12 cellular contexts compared by ENCODE assay signal in the genomic region with DNA sequence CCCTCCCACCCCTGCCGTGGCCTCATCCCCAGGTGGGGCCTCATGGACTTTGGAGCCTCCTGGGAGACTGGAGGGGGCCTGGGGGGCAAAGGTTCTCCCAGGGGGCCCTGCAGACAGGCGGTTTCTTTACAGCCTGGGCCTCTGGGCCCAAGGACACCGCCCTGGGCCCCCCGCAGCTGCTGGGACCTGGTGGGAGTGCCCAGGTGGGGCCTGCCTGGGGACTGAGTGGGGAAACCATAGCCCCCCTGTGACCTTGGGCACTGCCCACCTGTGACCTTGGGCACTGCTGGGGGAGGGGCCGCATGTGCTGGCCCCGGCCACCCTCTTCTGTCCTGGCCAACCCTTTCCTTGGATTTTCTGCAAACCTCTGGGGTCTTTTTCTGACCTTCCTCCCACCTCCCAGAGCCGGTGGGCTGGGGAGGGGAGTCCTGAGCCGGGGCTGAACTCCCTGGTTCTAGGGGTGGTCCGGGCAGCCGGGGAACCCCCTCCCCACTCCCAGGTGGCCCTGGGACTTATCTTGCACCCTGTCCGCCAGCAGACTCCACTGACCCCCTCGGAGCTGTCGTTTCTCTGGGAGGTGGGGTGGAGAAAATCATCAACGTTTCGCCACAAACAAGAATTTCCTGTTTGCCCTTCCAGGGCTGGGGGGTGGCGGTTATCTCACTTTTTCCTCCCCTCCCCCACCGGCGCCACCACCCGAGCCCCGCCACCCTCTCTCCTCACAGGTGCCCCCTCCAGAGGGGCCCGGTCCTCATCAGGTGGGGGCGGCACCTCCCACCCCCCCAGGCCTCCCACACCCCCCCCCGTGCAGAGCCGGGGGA. TPM values are rescaled to one million over a fixed set of nuclear protein-coding genes. Genes with fewer than 3 reads are reported as not detected.
DNase-seq lines count a peak whose midpoint lies in the region; ATAC-seq and TF ChIP-seq lines count a peak whose summit lies in the region.
"Had no signal": no experiment of that assay in that cellular context is flagged by ENCODE, and none has a peak within 500 bp of the region (broad histone marks: within the 10 kb centered on the region; RNA-seq: fewer than 3 reads in every experiment).

No MANE protein-coding gene starts in this region.

- peak overlapping the region; percentile 62 for H3K4me3 ChIP-seq in BLaER1
- H3K4me3 ChIP-seq in HCT116 (replicated peaks in 1 of 2; ENCODE audit: low read depth in 1 of 2, low read length in 2 of 2): peak overlapping the region in 1 of 2 experiments; percentile 30; a peak in 2 of 4 replicates
- no peak overlapping the region for H3K4me3 ChIP-seq in adipocyte (ENCODE audit: low read length)
- H3K4me3 ChIP-seq in mesodermal cell (ENCODE audit: extremely low read depth, insufficient read depth, low read length, poor library complexity, severe bottlenecking): peak overlapping the region; percentile 11
- H3K4me3 ChIP-seq in GM23248: no peak overlapping the region
- H3K4me3 ChIP-seq: tibial artery had no signal

- H3K9me2 ChIP-seq in HCT116 (ENCODE audit: insufficient read depth) (no peaks in the 10 kb centered on the region), GM23248 (ENCODE audit: insufficient read depth) (no peaks in the 10 kb centered on the region)

- H3F3A ChIP-seq in GM23248 (ENCODE audit: insufficient read depth): no peaks in the 10 kb centered on the region

- no peak for TF ChIP-seq POLR2A in HCT116 (IDR thresholded peaks at IDR 0.05; ENCODE audit: borderline replicate concordance, extremely low read depth, insufficient read depth, insufficient read length)

- TF ChIP-seq CTCF in HCT116 (IDR thresholded peaks at IDR 0.05 in 2 of 3, conservative IDR thresholded peaks at IDR 0.05 in 1 of 3; ENCODE audit: borderline replicate concordance in 1 of 3, insufficient read depth in 1 of 3, low read depth in 2 of 3, low read length in 2 of 3): no peak

- peaks cover 95% of the 10 kb centered on the region for H3K4me1 ChIP-seq in BLaER1
- peaks cover 67 to 93% of the 10 kb centered on the region in 2 experiments for H3K4me1 ChIP-seq in HCT116 (ENCODE audit: control insufficient read depth in 1 of 2, insufficient read depth in 2 of 2, low read length in 2 of 2)
- H3K4me1 ChIP-seq in adipocyte (ENCODE audit: control insufficient read depth, insufficient read depth, low read length): peaks cover 4% of the 10 kb centered on the region
- H3K4me1 ChIP-seq in mesodermal cell (ENCODE audit: control insufficient read depth, insufficient read depth, low read length, poor library complexity, severe bottlenecking): peaks cover 48% of the 10 kb centered on the region
- H3K4me1 ChIP-seq in GM23248 (ENCODE audit: insufficient read depth): peaks cover 18% of the 10 kb centered on the region; the same call in 1 of the 2 replicates
- H3K4me1 ChIP-seq: tibial artery had no signal

- H4K20me1 ChIP-seq in BLaER1 (peaks cover 53% of the 10 kb centered on the region), HCT116 (ENCODE audit: insufficient read depth) (no peaks in the 10 kb centered on the region), GM23248 (ENCODE audit: insufficient read depth) (no peaks in the 10 kb centered on the region)

- 35 to 48% methylated on average over 4 to 6 of the region's 24 CpGs for WGBS in mesodermal cell (ENCODE audit: insufficient coverage in 2 of 2), 2 experiments
- WGBS in GM23248 (ENCODE audit: low coverage in 1 of 2, low lambda C conversion rate in 2 of 2, missing lambda C conversion rate in 2 of 2), 2 experiments: 51 to 57% methylated on average over 17 to 23 of the region's 24 CpGs

- BruUV-seq in HCT116 (replicated peaks; lab: Mats Ljungman, UMichigan): no TSS peak

- CTCF ChIA-PET in HCT116 (lab: Charles Lee): no interaction called here

- no peak for ATAC-seq in HCT116

- peak overlapping the region; percentile 76 for H3K9ac ChIP-seq in BLaER1
- peak overlapping the region; percentile 42 for H3K9ac ChIP-seq in HCT116 (ENCODE audit: low read length)
- H3K9ac ChIP-seq in adipocyte (ENCODE audit: low read length): peak overlapping the region; percentile 42
- H3K9ac ChIP-seq in GM23248: no peak overlapping the region

- RAD21 ChIA-PET in HCT116 (lab: Charles Lee; ENCODE audit: low non-redundant PET in 1 of 2, low total read pairs in 2 of 2, uncharacterized antibody in 2 of 2, unreplicated experiment in 2 of 2): no interaction called here

- POLR2A ChIA-PET in HCT116 (lab: Charles Lee): no interaction called here

- DNase-seq in HCT116 (ENCODE audit: low read depth, low spot score): no peak
- DNase-seq in adipocyte (ENCODE audit: low read depth): no peak
- no peak for DNase-seq in NCI-H2081 (lab: John Stamatoyannopoulos, UW)
- no peak for DNase-seq in kidney glomerular epithelial cell (lab: John Stamatoyannopoulos, UW)
- DNase-seq in GM23248: no peak
- no peak for DNase-seq in DMS79 (lab: John Stamatoyannopoulos, UW)
- DNase-seq: DMS79 treated with DMSO at 0.1 percent for 48 hours, hypothalamus, NCI-H82, tibial artery had no signal

- H3K9me3 ChIP-seq in BLaER1: no peaks in the 10 kb centered on the region
- H3K9me3 ChIP-seq in HCT116 (ENCODE audit: control insufficient read depth in 1 of 2, insufficient read depth in 1 of 2, low read depth in 1 of 2, low read length in 2 of 2): no peaks in the 10 kb centered on the region
- no peaks in the 10 kb centered on the region for H3K9me3 ChIP-seq in adipocyte (ENCODE audit: control insufficient read depth, low read length)
- no peaks in the 10 kb centered on the region for H3K9me3 ChIP-seq in mesodermal cell (ENCODE audit: control insufficient read depth, low read length)
- H3K9me3 ChIP-seq in GM23248 (ENCODE audit: low read depth): no peaks in the 10 kb centered on the region
- H3K9me3 ChIP-seq: tibial artery had no signal

- H2AFZ ChIP-seq in HCT116 (ENCODE audit: low read depth, low read length, poor library complexity, severe bottlenecking) (no peak overlapping the region), GM23248 (no peak overlapping the region)

- H3K79me2 ChIP-seq in HCT116 (ENCODE audit: insufficient read depth, low read length) (peaks cover 18% of the 10 kb centered on the region), GM23248 (ENCODE audit: insufficient read depth) (peaks cover 89% of the 10 kb centered on the region)

- H3K27ac ChIP-seq in BLaER1: peak overlapping the region; percentile 89
- H3K27ac ChIP-seq in HCT116 (ENCODE audit: low read depth, low read length): peak overlapping the region; percentile 53; the same call in 1 of the 2 replicates
- peak overlapping the region; percentile 96 for H3K27ac ChIP-seq in mesodermal cell (ENCODE audit: low read depth, low read length, severe bottlenecking)
- H3K27ac ChIP-seq in GM23248: no peak overlapping the region
- H3K27ac ChIP-seq: tibial artery had no signal

- H3K36me3 ChIP-seq in BLaER1 (no peaks in the 10 kb centered on the region), HCT116 (ENCODE audit: control insufficient read depth in 1 of 2, insufficient read depth in 2 of 2, low read length in 2 of 2) (no peaks in the 10 kb centered on the region), adipocyte (ENCODE audit: control insufficient read depth, insufficient read depth, low read length, severe bottlenecking) (peaks cover 5% of the 10 kb centered on the region), mesodermal cell (ENCODE audit: control insufficient read depth, insufficient read depth, low read length) (peaks cover 39% of the 10 kb centered on the region), GM23248 (ENCODE audit: low read depth) (no peaks in the 10 kb centered on the region)
- H3K36me3 ChIP-seq: tibial artery had no signal

- H3K4me2 ChIP-seq in BLaER1: peak overlapping the region; percentile 99
- H3K4me2 ChIP-seq in HCT116 (ENCODE audit: low read length): peak overlapping the region; percentile 67
- H3K4me2 ChIP-seq in GM23248 (ENCODE audit: unreplicated experiment): no peak overlapping the region

- no peak for TF ChIP-seq RAD21 in HCT116 (IDR thresholded peaks at IDR 0.05; ENCODE audit: low read depth)

- no peaks in the 10 kb centered on the region for H3K27me3 ChIP-seq in BLaER1
- H3K27me3 ChIP-seq in HCT116 (ENCODE audit: insufficient read depth, low read length): no peaks in the 10 kb centered on the region
- no peaks in the 10 kb centered on the region for H3K27me3 ChIP-seq in adipocyte (replicated peaks; ENCODE audit: control insufficient read depth, insufficient read depth, low read length)
- no peaks in the 10 kb centered on the region for H3K27me3 ChIP-seq in GM23248 (replicated peaks; ENCODE audit: insufficient read depth)

- in situ Hi-C loops in GM23248 (cut with MboI): no loop called here

- intact Hi-C loops in HCT116 (cut with micrococcal nuclease): no loop called here

TF ChIP-seq in HCT116, 20 proteins besides CTCF, POLR2A, EP300 and RAD21:
- TF ChIP-seq SP1 (IDR thresholded peaks at IDR 0.05; ENCODE audit: low read depth) (peak; percentile 48; the same call in 1 of the 2 replicates), FOSL1 (IDR thresholded peaks at IDR 0.05; ENCODE audit: low read depth) (no peak)

RNA-seq across cellular contexts. Expression of a gene that starts 27.1 kb away (rescaled TPM):
- total RNA-seq in HCT116 (2021; ENCODE audit: unreplicated experiment): 21.8 TPM
- polyA plus RNA-seq in HCT116 (2012): 12.8 and 17.5 TPM in 2 replicates
- polyA plus RNA-seq in mesodermal cell (2013, experiment 1 of 2): 119 TPM
- 101 TPM for polyA plus RNA-seq in mesodermal cell (2013, experiment 2 of 2)
- total RNA-seq in GM23248 (2014; rRNA removed; shearing (Covaris generic)): 6.7 and 8.5 TPM in 2 replicates
- polyA plus RNA-seq in GM23248 (2016; fragmentation: Nextera tagmentation; extraction: Ambion mirVana): 2.4 and 2.8 TPM in 2 replicates

RNA-seq across cellular contexts. Expression of a gene that starts 31.3 kb away (rescaled TPM):
- total RNA-seq in HCT116 (2021; ENCODE audit: unreplicated experiment): 124 TPM
- 104 and 106 TPM in 2 replicates for polyA plus RNA-seq in HCT116 (2012)
- 70.0 TPM for polyA plus RNA-seq in mesodermal cell (2013, experiment 1 of 2)
- polyA plus RNA-seq in mesodermal cell (2013, experiment 2 of 2): 54.2 TPM
- 63.5 and 83.4 TPM in 2 replicates for total RNA-seq in GM23248 (2014; rRNA removed; shearing (Covaris generic))
- polyA plus RNA-seq in GM23248 (2016; fragmentation: Nextera tagmentation; extraction: Ambion mirVana): 143 and 157 TPM in 2 replicates

RNA-seq across cellular contexts. Expression of a gene that starts 35.8 kb away (rescaled TPM):
- 5.9 TPM for total RNA-seq in HCT116 (2021; ENCODE audit: unreplicated experiment)
- polyA plus RNA-seq in HCT116 (2012): 3.7 and 4.2 TPM in 2 replicates
- polyA plus RNA-seq in mesodermal cell (2013, experiment 1 of 2): not detected
- not detected for polyA plus RNA-seq in mesodermal cell (2013, experiment 2 of 2)
- total RNA-seq in GM23248 (2014; rRNA removed; shearing (Covaris generic)): not detected in 2 replicates
- polyA plus RNA-seq in GM23248 (2016; fragmentation: Nextera tagmentation; extraction: Ambion mirVana): not detected in 2 replicates

RNA-seq across cellular contexts. Expression of a gene that starts 39.9 kb away (rescaled TPM):
- 92.3 TPM for total RNA-seq in HCT116 (2021; ENCODE audit: unreplicated experiment)
- 88.5 and 90.3 TPM in 2 replicates for polyA plus RNA-seq in HCT116 (2012)
- 62.6 TPM for polyA plus RNA-seq in mesodermal cell (2013, experiment 1 of 2)
- 47.1 TPM for polyA plus RNA-seq in mesodermal cell (2013, experiment 2 of 2)
- total RNA-seq in GM23248 (2014; rRNA removed; shearing (Covaris generic)): 41.6 and 50.9 TPM in 2 replicates
- polyA plus RNA-seq in GM23248 (2016; fragmentation: Nextera tagmentation; extraction: Ambion mirVana): 52.7 and 58.1 TPM in 2 replicates

RNA-seq across cellular contexts. Expression of a gene that starts 47.3 kb away (rescaled TPM):
- 0.69 TPM for total RNA-seq in HCT116 (2021; ENCODE audit: unreplicated experiment)
- polyA plus RNA-seq in HCT116 (2012): 0.64 and 0.65 TPM in 2 replicates
- 1.7 TPM for polyA plus RNA-seq in mesodermal cell (2013, experiment 1 of 2)
- 1.4 TPM for polyA plus RNA-seq in mesodermal cell (2013, experiment 2 of 2)
- 0.25 and 0.54 TPM in 2 replicates for total RNA-seq in GM23248 (2014; rRNA removed; shearing (Covaris generic))
- not detected in 2 replicates for polyA plus RNA-seq in GM23248 (2016; fragmentation: Nextera tagmentation; extraction: Ambion mirVana)

Comparison
In these comparisons a context has a peak if more than half of its experiments do, and no peak if none do; other contexts are left out.
1. H3K4me3 ChIP-seq: peak in BLaER1 (single experiment) and mesodermal cell (single experiment); none in adipocyte (single experiment) and GM23248 (single experiment).